Comparison of ENCODE assay signal across 2 cellular contexts in the genomic region with DNA sequence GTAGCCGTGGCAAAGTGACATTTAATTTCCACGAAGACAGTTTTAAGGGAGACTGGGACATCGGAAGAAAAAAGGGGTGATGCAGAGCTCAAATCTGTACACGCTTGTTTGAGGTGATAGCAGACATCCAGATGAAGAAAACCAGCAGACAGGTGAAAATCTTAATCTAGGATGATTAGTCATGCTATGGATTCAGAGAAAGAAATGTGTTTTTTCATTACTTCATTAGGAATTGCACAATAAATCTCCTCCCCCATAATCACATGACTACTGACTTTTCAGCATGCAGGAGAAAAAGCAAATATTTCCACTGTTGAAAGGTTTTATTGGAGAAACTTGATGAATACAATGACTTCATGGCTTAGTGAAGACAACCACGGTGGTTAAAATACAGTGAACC.
A peak's percentile ranks its signal among the peaks of the same experiment; 100 is the strongest.
TF ChIP-seq lines count a peak whose summit lies in the region.

No MANE protein-coding gene starts in this region.

TF ChIP-seq in HCT116, 20 proteins besides CTCF, POLR2A, EP300 and RAD21 (continued from another document):
- TF ChIP-seq, protein P1, sequence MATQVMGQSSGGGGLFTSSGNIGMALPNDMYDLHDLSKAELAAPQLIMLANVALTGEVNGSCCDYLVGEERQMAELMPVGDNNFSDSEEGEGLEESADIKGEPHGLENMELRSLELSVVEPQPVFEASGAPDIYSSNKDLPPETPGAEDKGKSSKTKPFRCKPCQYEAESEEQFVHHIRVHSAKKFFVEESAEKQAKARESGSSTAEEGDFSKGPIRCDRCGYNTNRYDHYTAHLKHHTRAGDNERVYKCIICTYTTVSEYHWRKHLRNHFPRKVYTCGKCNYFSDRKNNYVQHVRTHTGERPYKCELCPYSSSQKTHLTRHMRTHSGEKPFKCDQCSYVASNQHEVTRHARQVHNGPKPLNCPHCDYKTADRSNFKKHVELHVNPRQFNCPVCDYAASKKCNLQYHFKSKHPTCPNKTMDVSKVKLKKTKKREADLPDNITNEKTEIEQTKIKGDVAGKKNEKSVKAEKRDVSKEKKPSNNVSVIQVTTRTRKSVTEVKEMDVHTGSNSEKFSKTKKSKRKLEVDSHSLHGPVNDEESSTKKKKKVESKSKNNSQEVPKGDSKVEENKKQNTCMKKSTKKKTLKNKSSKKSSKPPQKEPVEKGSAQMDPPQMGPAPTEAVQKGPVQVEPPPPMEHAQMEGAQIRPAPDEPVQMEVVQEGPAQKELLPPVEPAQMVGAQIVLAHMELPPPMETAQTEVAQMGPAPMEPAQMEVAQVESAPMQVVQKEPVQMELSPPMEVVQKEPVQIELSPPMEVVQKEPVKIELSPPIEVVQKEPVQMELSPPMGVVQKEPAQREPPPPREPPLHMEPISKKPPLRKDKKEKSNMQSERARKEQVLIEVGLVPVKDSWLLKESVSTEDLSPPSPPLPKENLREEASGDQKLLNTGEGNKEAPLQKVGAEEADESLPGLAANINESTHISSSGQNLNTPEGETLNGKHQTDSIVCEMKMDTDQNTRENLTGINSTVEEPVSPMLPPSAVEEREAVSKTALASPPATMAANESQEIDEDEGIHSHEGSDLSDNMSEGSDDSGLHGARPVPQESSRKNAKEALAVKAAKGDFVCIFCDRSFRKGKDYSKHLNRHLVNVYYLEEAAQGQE (IDR thresholded peaks at IDR 0.05; ENCODE audit: low read depth), result no peak
- TF ChIP-seq SRF (IDR thresholded peaks at IDR 0.05; ENCODE audit: low read depth) (no peak), EGR1 (IDR thresholded peaks at IDR 0.05; ENCODE audit: low read depth) (no peak), EZH2 (IDR thresholded peaks at IDR 0.05) (no peak)

TF ChIP-seq in liver, 16 proteins besides CTCF, POLR2A, EP300 and RAD21 (continued from another document):
- TF ChIP-seq, protein P2, sequence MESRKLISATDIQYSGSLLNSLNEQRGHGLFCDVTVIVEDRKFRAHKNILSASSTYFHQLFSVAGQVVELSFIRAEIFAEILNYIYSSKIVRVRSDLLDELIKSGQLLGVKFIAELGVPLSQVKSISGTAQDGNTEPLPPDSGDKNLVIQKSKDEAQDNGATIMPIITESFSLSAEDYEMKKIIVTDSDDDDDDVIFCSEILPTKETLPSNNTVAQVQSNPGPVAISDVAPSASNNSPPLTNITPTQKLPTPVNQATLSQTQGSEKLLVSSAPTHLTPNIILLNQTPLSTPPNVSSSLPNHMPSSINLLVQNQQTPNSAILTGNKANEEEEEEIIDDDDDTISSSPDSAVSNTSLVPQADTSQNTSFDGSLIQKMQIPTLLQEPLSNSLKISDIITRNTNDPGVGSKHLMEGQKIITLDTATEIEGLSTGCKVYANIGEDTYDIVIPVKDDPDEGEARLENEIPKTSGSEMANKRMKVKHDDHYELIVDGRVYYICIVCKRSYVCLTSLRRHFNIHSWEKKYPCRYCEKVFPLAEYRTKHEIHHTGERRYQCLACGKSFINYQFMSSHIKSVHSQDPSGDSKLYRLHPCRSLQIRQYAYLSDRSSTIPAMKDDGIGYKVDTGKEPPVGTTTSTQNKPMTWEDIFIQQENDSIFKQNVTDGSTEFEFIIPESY (IDR thresholded peaks at IDR 0.05), result peak; percentile 60
- TF ChIP-seq NR2F2 (IDR thresholded peaks at IDR 0.05) (no peak), HNF4G (IDR thresholded peaks at IDR 0.05) (no peak), FOXA1 (IDR thresholded peaks at IDR 0.05) (no peak), TAF1 (conservative IDR thresholded peaks at IDR 0.05) (no peak), RXRA (IDR thresholded peaks at IDR 0.05) (peak; percentile 19 to 68)
- TF ChIP-seq, protein P1 (IDR thresholded peaks at IDR 0.05), result peak; percentile 27
- TF ChIP-seq, protein P3, sequence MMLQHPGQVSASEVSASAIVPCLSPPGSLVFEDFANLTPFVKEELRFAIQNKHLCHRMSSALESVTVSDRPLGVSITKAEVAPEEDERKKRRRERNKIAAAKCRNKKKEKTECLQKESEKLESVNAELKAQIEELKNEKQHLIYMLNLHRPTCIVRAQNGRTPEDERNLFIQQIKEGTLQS (IDR thresholded peaks at IDR 0.05), result peak; percentile 46
